In genomic region chr3:194328080-194328571, GRCh38 we compare ENCODE assay signal across 1 cellular context.
TF ChIP-seq lines count a peak whose summit lies in the region.

No MANE protein-coding gene starts in this region.

TF ChIP-seq in A549, 52 proteins besides CTCF, POLR2A, EP300 and RAD21 (continued from another document):
- TF ChIP-seq REST (IDR thresholded peaks at IDR 0.05) (no peak), RFX5 (IDR thresholded peaks at IDR 0.05) (no peak), ELK1 (IDR thresholded peaks at IDR 0.05; ENCODE audit: low read depth, low read length) (no peak), CBX8 (IDR thresholded peaks at IDR 0.05) (no peak), HOXB5 (CRISPR knock-in tag; IDR thresholded peaks at IDR 0.05) (no peak), POLR2AphosphoS2 (conservative IDR thresholded peaks at IDR 0.05; ENCODE audit: low read length) (no peak), HEYL (CRISPR knock-in tag; IDR thresholded peaks at IDR 0.05) (no peak), GATA3 (IDR thresholded peaks at IDR 0.05; ENCODE audit: borderline replicate concordance) (no peak), ZNF302 (CRISPR knock-in tag; IDR thresholded peaks at IDR 0.05) (no peak), MYC (IDR thresholded peaks at IDR 0.05; ENCODE audit: borderline replicate concordance, low read length) (no peak)
